1 cellular context compared by ENCODE assay signal in genomic region chr12:89525824-89526770, GRCh38.
TF ChIP-seq lines count a peak whose summit lies in the region.

POC1B (minus strand) TSS chr12:89526047; CDS start chr12:89525895, 152 bp downstream.

TF ChIP-seq in HepG2, 621 proteins besides CTCF, POLR2A, EP300 and RAD21 (continued from another document and continues in another):
- TF ChIP-seq, protein P1, sequence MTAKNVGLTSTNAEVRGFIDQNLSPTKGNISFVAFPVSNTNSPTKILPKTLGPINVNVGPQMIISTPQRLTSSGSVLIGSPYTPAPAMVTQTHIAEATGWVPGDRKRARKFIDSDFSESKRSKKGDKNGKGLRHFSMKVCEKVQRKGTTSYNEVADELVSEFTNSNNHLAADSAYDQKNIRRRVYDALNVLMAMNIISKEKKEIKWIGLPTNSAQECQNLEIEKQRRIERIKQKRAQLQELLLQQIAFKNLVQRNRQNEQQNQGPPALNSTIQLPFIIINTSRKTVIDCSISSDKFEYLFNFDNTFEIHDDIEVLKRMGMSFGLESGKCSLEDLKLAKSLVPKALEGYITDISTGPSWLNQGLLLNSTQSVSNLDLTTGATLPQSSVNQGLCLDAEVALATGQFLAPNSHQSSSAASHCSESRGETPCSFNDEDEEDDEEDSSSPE (CRISPR knock-in tag; IDR thresholded peaks at IDR 0.05), result peak; percentile 88
- TF ChIP-seq, protein P2, sequence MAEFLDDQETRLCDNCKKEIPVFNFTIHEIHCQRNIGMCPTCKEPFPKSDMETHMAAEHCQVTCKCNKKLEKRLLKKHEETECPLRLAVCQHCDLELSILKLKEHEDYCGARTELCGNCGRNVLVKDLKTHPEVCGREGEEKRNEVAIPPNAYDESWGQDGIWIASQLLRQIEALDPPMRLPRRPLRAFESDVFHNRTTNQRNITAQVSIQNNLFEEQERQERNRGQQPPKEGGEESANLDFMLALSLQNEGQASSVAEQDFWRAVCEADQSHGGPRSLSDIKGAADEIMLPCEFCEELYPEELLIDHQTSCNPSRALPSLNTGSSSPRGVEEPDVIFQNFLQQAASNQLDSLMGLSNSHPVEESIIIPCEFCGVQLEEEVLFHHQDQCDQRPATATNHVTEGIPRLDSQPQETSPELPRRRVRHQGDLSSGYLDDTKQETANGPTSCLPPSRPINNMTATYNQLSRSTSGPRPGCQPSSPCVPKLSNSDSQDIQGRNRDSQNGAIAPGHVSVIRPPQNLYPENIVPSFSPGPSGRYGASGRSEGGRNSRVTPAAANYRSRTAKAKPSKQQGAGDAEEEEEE (CRISPR knock-in tag; IDR thresholded peaks at IDR 0.05; ENCODE audit: borderline replicate concordance), result 0 out of 2 replicates have a peak, but pooled peaks have one; percentile 63
- TF ChIP-seq SRY (CRISPR knock-in tag; IDR thresholded peaks at IDR 0.05), result no peak
- TF ChIP-seq ZZZ3 (CRISPR knock-in tag; IDR thresholded peaks at IDR 0.05; ENCODE audit: borderline replicate concordance), result 0 out of 2 replicates have a peak, but pooled peaks have one; percentile 44
- TF ChIP-seq ZBTB37 (CRISPR knock-in tag; IDR thresholded peaks at IDR 0.05), result 0 out of 2 replicates have a peak, but pooled peaks have one; percentile 30
- no peak for TF ChIP-seq HNF1A (IDR thresholded peaks at IDR 0.05; ENCODE audit: low read depth)
- TF ChIP-seq HNF1A (CRISPR knock-in tag; IDR thresholded peaks at IDR 0.05; ENCODE audit: borderline replicate concordance), result peak; percentile 73; the same call in 1 of the 2 replicates
- TF ChIP-seq DR1 (CRISPR knock-in tag; IDR thresholded peaks at IDR 0.05), result no peak
- TF ChIP-seq POLR2AphosphoS5 (IDR thresholded peaks at IDR 0.05; ENCODE audit: low read depth, low read length), result no peak
- no peak for TF ChIP-seq ZNF543 (CRISPR knock-in tag; IDR thresholded peaks at IDR 0.05)
- peak; percentile 89 for TF ChIP-seq HNRNPK (IDR thresholded peaks at IDR 0.05; ENCODE audit: low read depth, low read length, poor library complexity, severe bottlenecking)
- no peak for TF ChIP-seq ZNF30 (CRISPR knock-in tag; IDR thresholded peaks at IDR 0.05)
- TF ChIP-seq POLR2AphosphoS2 (IDR thresholded peaks at IDR 0.05; ENCODE audit: low read depth, low read length), result no peak
- no peak for TF ChIP-seq PREB (CRISPR knock-in tag; IDR thresholded peaks at IDR 0.05)
- no peak for TF ChIP-seq ZKSCAN1 (IDR thresholded peaks at IDR 0.05; ENCODE audit: low read length)
- TF ChIP-seq MED1 (CRISPR knock-in tag; IDR thresholded peaks at IDR 0.05), result peak; percentile 71
- no peak for TF ChIP-seq ZNF17 (CRISPR knock-in tag; IDR thresholded peaks at IDR 0.05)
- TF ChIP-seq ZNF317 (CRISPR knock-in tag; IDR thresholded peaks at IDR 0.05), result peak; percentile 33; the same call in 1 of the 2 replicates
- 0 out of 2 replicates have a peak, but pooled peaks have one; percentile 55 for TF ChIP-seq THYN1 (CRISPR knock-in tag; IDR thresholded peaks at IDR 0.05; ENCODE audit: borderline replicate concordance, low read depth)
- TF ChIP-seq, protein P3, sequence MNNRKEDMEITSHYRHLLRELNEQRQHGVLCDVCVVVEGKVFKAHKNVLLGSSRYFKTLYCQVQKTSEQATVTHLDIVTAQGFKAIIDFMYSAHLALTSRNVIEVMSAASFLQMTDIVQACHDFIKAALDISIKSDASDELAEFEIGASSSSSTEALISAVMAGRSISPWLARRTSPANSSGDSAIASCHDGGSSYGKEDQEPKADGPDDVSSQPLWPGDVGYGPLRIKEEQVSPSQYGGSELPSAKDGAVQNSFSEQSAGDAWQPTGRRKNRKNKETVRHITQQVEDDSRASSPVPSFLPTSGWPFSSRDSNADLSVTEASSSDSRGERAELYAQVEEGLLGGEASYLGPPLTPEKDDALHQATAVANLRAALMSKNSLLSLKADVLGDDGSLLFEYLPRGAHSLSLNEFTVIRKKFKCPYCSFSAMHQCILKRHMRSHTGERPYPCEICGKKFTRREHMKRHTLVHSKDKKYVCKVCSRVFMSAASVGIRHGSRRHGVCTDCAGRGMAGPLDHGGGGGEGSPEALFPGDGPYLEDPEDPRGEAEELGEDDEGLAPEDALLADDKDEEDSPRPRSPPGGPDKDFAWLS (CRISPR knock-in tag; IDR thresholded peaks at IDR 0.05; ENCODE audit: borderline replicate concordance), result 0 out of 2 replicates have a peak, but pooled peaks have one; percentile 36
- TF ChIP-seq, protein P4, sequence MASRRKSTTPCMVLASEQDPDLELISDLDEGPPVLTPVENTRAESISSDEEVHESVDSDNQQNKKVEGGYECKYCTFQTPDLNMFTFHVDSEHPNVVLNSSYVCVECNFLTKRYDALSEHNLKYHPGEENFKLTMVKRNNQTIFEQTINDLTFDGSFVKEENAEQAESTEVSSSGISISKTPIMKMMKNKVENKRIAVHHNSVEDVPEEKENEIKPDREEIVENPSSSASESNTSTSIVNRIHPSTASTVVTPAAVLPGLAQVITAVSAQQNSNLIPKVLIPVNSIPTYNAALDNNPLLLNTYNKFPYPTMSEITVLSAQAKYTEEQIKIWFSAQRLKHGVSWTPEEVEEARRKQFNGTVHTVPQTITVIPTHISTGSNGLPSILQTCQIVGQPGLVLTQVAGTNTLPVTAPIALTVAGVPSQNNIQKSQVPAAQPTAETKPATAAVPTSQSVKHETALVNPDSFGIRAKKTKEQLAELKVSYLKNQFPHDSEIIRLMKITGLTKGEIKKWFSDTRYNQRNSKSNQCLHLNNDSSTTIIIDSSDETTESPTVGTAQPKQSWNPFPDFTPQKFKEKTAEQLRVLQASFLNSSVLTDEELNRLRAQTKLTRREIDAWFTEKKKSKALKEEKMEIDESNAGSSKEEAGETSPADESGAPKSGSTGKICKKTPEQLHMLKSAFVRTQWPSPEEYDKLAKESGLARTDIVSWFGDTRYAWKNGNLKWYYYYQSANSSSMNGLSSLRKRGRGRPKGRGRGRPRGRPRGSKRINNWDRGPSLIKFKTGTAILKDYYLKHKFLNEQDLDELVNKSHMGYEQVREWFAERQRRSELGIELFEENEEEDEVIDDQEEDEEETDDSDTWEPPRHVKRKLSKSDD (CRISPR knock-in tag; IDR thresholded peaks at IDR 0.05; ENCODE audit: low read depth), result peak; percentile 91
- TF ChIP-seq SAFB2 (CRISPR knock-in tag; IDR thresholded peaks at IDR 0.05; ENCODE audit: borderline replicate concordance, low read depth), result no peak
- TF ChIP-seq ZNF639 (CRISPR knock-in tag; conservative IDR thresholded peaks at IDR 0.05), result 0 out of 2 replicates have a peak, but pooled peaks have one; percentile 68
- TF ChIP-seq ZNF720 (CRISPR knock-in tag; IDR thresholded peaks at IDR 0.05), result no peak
- TF ChIP-seq HCFC1 (IDR thresholded peaks at IDR 0.05; ENCODE audit: low read depth, low read length), result peak; percentile 47; the same call in 1 of the 2 replicates
- TF ChIP-seq, protein P5, sequence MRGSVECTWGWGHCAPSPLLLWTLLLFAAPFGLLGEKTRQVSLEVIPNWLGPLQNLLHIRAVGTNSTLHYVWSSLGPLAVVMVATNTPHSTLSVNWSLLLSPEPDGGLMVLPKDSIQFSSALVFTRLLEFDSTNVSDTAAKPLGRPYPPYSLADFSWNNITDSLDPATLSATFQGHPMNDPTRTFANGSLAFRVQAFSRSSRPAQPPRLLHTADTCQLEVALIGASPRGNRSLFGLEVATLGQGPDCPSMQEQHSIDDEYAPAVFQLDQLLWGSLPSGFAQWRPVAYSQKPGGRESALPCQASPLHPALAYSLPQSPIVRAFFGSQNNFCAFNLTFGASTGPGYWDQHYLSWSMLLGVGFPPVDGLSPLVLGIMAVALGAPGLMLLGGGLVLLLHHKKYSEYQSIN (CRISPR knock-in tag; IDR thresholded peaks at IDR 0.05; ENCODE audit: borderline replicate concordance), result no peak
- TF ChIP-seq, protein P6, sequence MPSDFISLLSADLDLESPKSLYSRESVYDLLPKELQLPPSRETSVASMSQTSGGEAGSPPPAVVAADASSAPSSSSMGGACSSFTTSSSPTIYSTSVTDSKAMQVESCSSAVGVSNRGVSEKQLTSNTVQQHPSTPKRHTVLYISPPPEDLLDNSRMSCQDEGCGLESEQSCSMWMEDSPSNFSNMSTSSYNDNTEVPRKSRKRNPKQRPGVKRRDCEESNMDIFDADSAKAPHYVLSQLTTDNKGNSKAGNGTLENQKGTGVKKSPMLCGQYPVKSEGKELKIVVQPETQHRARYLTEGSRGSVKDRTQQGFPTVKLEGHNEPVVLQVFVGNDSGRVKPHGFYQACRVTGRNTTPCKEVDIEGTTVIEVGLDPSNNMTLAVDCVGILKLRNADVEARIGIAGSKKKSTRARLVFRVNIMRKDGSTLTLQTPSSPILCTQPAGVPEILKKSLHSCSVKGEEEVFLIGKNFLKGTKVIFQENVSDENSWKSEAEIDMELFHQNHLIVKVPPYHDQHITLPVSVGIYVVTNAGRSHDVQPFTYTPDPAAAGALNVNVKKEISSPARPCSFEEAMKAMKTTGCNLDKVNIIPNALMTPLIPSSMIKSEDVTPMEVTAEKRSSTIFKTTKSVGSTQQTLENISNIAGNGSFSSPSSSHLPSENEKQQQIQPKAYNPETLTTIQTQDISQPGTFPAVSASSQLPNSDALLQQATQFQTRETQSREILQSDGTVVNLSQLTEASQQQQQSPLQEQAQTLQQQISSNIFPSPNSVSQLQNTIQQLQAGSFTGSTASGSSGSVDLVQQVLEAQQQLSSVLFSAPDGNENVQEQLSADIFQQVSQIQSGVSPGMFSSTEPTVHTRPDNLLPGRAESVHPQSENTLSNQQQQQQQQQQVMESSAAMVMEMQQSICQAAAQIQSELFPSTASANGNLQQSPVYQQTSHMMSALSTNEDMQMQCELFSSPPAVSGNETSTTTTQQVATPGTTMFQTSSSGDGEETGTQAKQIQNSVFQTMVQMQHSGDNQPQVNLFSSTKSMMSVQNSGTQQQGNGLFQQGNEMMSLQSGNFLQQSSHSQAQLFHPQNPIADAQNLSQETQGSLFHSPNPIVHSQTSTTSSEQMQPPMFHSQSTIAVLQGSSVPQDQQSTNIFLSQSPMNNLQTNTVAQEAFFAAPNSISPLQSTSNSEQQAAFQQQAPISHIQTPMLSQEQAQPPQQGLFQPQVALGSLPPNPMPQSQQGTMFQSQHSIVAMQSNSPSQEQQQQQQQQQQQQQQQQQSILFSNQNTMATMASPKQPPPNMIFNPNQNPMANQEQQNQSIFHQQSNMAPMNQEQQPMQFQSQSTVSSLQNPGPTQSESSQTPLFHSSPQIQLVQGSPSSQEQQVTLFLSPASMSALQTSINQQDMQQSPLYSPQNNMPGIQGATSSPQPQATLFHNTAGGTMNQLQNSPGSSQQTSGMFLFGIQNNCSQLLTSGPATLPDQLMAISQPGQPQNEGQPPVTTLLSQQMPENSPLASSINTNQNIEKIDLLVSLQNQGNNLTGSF (CRISPR knock-in tag; IDR thresholded peaks at IDR 0.05), result no peak; the same call in 1 of the 2 replicates
- peak; percentile 91 for TF ChIP-seq HDAC1 (CRISPR knock-in tag; IDR thresholded peaks at IDR 0.05)
- 0 out of 2 replicates have a peak, but pooled peaks have one; percentile 81 for TF ChIP-seq ZFP90 (CRISPR knock-in tag; IDR thresholded peaks at IDR 0.05; ENCODE audit: borderline replicate concordance)
- peak; percentile 48 for TF ChIP-seq U2AF1 (optimal IDR thresholded peaks at IDR 0.05; ENCODE audit: low read depth, low read length)
